In genomic region chr19:55655648-55656040, GRCh38 we compare ENCODE assay signal across 8 cellular contexts. TPM values are rescaled to one million over a fixed set of nuclear protein-coding genes. Genes with fewer than 3 reads are reported as not detected.
A peak's percentile ranks its signal among the peaks of the same experiment; 100 is the strongest.
DNase-seq lines count a peak whose midpoint lies in the region; ATAC-seq and TF ChIP-seq lines count a peak whose summit lies in the region.

No MANE protein-coding gene starts in this region.

- H3K4me3 ChIP-seq in heart left ventricle (peak overlapping the region; percentile 66 to 99 (median 95)), mesodermal cell (ENCODE audit: extremely low read depth, insufficient read depth, low read length, poor library complexity, severe bottlenecking) (peak overlapping the region; percentile 99), uterus (peak overlapping the region; percentile 80 to 95)

- TF ChIP-seq CTCF in heart left ventricle (IDR thresholded peaks at IDR 0.05), result no peak
- TF ChIP-seq CTCF in MCF 10A (IDR thresholded peaks at IDR 0.05; ENCODE audit: unreplicated experiment), result no peak
- TF ChIP-seq CTCF in uterus (IDR thresholded peaks at IDR 0.05), result no peak

- intact Hi-C loops in heart left ventricle (cut with DNase I) (loop anchor here in 1 of 10 donors (2.0 kb wide), 1 partner anchor 19 kb away; the partner anchor contains the start of gene EPN1), left cardiac atrium (cut with DNase I) (no loop called here), MCF 10A (cut with micrococcal nuclease) (no loop called here), uterus (cut with DNase I; ENCODE audit: low total_unique reads) (no loop called here)

- H3K9me3 ChIP-seq in heart left ventricle, result no peaks in the 10 kb centered on the region
- H3K9me3 ChIP-seq in mesodermal cell (ENCODE audit: control insufficient read depth, low read length), result no peaks in the 10 kb centered on the region
- H3K9me3 ChIP-seq in uterus, result no peaks in the 10 kb centered on the region

- H3K27me3 ChIP-seq in heart left ventricle (no peaks in the 10 kb centered on the region), uterus (no peaks in the 10 kb centered on the region)

- H3K4me1 Mint-ChIP-seq in MCF 10A (ENCODE audit: insufficient read depth, unreplicated experiment), result peaks cover 29% of the 10 kb centered on the region

- H3K36me3 ChIP-seq in heart left ventricle, result peaks cover 0 to 24% (median 16%) of the 10 kb centered on the region in 9 donors
- H3K36me3 ChIP-seq in mesodermal cell (ENCODE audit: control insufficient read depth, insufficient read depth, low read length), result peaks cover 54% of the 10 kb centered on the region
- no peaks in the 10 kb centered on the region for H3K36me3 ChIP-seq in uterus

- H3K4me3 Mint-ChIP-seq in MCF 10A (ENCODE audit: unreplicated experiment), result peak overlapping the region; percentile 84

- H3K27me3 Mint-ChIP-seq in MCF 10A (ENCODE audit: insufficient read depth, unreplicated experiment), result no peaks in the 10 kb centered on the region

- BruUV-seq in MCF 10A (replicated peaks; lab: Mats Ljungman, UMichigan), result TSS peak; percentile 49

- no peak for ATAC-seq in heart left ventricle
- ATAC-seq in left cardiac atrium, result no peak
- ATAC-seq in HG02970 (IDR thresholded peaks at IDR 0.05; ENCODE audit: low FRiP score, unreplicated experiment), result no peak

- H3K4me1 ChIP-seq in heart left ventricle (peaks cover 12 to 56% (median 48%) of the 10 kb centered on the region in 12 donors), mesodermal cell (ENCODE audit: control insufficient read depth, insufficient read depth, low read length, poor library complexity, severe bottlenecking) (peaks cover 31% of the 10 kb centered on the region), uterus (peaks cover 15 to 42% of the 10 kb centered on the region in 2 donors)

- DNase-seq in heart left ventricle, result no peak
- no peak for DNase-seq in left cardiac atrium
- DNase-seq in MCF 10A (ENCODE audit: unreplicated experiment), result no peak
- no peak for DNase-seq in uterus
- DNase-seq in NK-92 (lab: John Stamatoyannopoulos, UW; ENCODE audit: unreplicated experiment), result no peak
- no peak for DNase-seq in NCI-H1092 (lab: John Stamatoyannopoulos, UW)

- CTCF ChIA-PET in MCF 10A (lab: Yijun Ruan, JAX), result no interaction called here

- H3K27ac Mint-ChIP-seq in MCF 10A (ENCODE audit: low read depth, unreplicated experiment), result peak overlapping the region; percentile 98

- no peaks in the 10 kb centered on the region for H3K9me3 Mint-ChIP-seq in MCF 10A (ENCODE audit: unreplicated experiment)

- H3K27ac ChIP-seq in heart left ventricle (peak overlapping the region; percentile 94 to 100 (median 99)), mesodermal cell (ENCODE audit: low read depth, low read length, severe bottlenecking) (peak overlapping the region; percentile 100), uterus (peak overlapping the region; percentile 99 to 100)

- POLR2A ChIA-PET in MCF 10A (lab: Yijun Ruan, JAX), result interaction anchor here (1.5 to 2.9 kb wide), 5 partner anchors 16 to 56 kb away, joined by 3 to 12 read pairs (median 7); partner anchors contain the start of genes FIZ1 and ZNF524

- WGBS in heart left ventricle, 4 donors, result 0 to 3% (median 1%) methylated on average over 19 of the region's 19 CpGs
- 0 to 1% methylated on average over 12 to 15 of the region's 19 CpGs for WGBS in mesodermal cell (ENCODE audit: insufficient coverage in 2 of 2), 2 experiments

- peaks cover 21% of the 10 kb centered on the region for H3K36me3 Mint-ChIP-seq in MCF 10A (ENCODE audit: insufficient read depth, unreplicated experiment)

- TF ChIP-seq POLR2A in heart left ventricle (IDR thresholded peaks at IDR 0.05), result no peak
- no peak for TF ChIP-seq POLR2A in uterus (IDR thresholded peaks at IDR 0.05)

RNA-seq across cellular contexts. Expression of gene U2AF2, which starts 0.8 kb away (rescaled TPM):
- total RNA-seq in heart left ventricle, result 10 to 100 TPM; 39.9 to 88.1 (median 69.9) TPM
- polyA plus RNA-seq in heart left ventricle, result 100 to 1,000 TPM in 1 of 2 donors, 10 to 100 TPM in 1; 72.7 to 104 TPM
- total RNA-seq in left cardiac atrium, result 10 to 100 TPM; 82.4 to 87.5 TPM
- 220 and 280 TPM in 2 replicates for total RNA-seq in MCF 10A (2022)
- 145 TPM for polyA plus RNA-seq in mesodermal cell (2013, experiment 1 of 2)
- polyA plus RNA-seq in mesodermal cell (2013, experiment 2 of 2), result 128 TPM
- total RNA-seq in uterus, result 100 to 1,000 TPM in 1 of 4 donors, 10 to 100 TPM in 2, 1 to 10 TPM in 1; 10.0 to 165 (median 58.1) TPM

RNA-seq across cellular contexts. Expression of gene CCDC106, which starts 7.6 kb away (rescaled TPM):
- total RNA-seq in heart left ventricle (10 to 100 TPM; 11.7 to 25.8 (median 16.5) TPM), left cardiac atrium (10 to 100 TPM; 17.4 to 19.4 TPM), MCF 10A (2022) (2.3 and 2.5 TPM in 2 replicates), uterus (10 to 100 TPM in 1 of 4 donors, 1 to 10 TPM in 3; 2.9 to 25.0 (median 6.7) TPM)
- 10 to 100 TPM; 11.9 to 27.7 TPM for polyA plus RNA-seq in heart left ventricle
- polyA plus RNA-seq in mesodermal cell (2013, experiment 1 of 2), result 16.0 TPM
- 13.4 TPM for polyA plus RNA-seq in mesodermal cell (2013, experiment 2 of 2)

RNA-seq across cellular contexts. Expression of gene ZNF581, which starts 12.2 kb away (rescaled TPM):
- 10 to 100 TPM in 2 of 9 donors, 1 to 10 TPM in 7; 4.7 to 12.7 (median 7.2) TPM for total RNA-seq in heart left ventricle
- polyA plus RNA-seq in heart left ventricle, result 1 to 10 TPM; 5.5 to 9.3 TPM
- 1 to 10 TPM; 8.4 to 8.6 TPM for total RNA-seq in left cardiac atrium
- 22.3 and 25.7 TPM in 2 replicates for total RNA-seq in MCF 10A (2022)
- polyA plus RNA-seq in mesodermal cell (2013, experiment 1 of 2), result 55.6 TPM
- 47.0 TPM for polyA plus RNA-seq in mesodermal cell (2013, experiment 2 of 2)
- 10 to 100 TPM in 3 of 4 donors, 1 to 10 TPM in 1; 2.8 to 30.3 (median 12.8) TPM for total RNA-seq in uterus

RNA-seq across cellular contexts. Expression of gene ZNF580, which starts 14.8 kb away (rescaled TPM):
- total RNA-seq in heart left ventricle, result 10 to 100 TPM; 17.0 to 41.5 (median 21.2) TPM
- 10 to 100 TPM in 1 of 2 donors, 1 to 10 TPM in 1; 8.2 to 18.4 TPM for polyA plus RNA-seq in heart left ventricle
- total RNA-seq in left cardiac atrium, result 10 to 100 TPM; 17.7 to 27.7 TPM
- 38.9 and 44.9 TPM in 2 replicates for total RNA-seq in MCF 10A (2022)
- 37.5 TPM for polyA plus RNA-seq in mesodermal cell (2013, experiment 1 of 2)
- polyA plus RNA-seq in mesodermal cell (2013, experiment 2 of 2), result 29.0 TPM
- total RNA-seq in uterus, result 10 to 100 TPM in 3 of 4 donors, 1 to 10 TPM in 1; 4.8 to 69.8 (median 19.1) TPM

RNA-seq across cellular contexts. Expression of gene EPN1, which starts 19.4 kb away (rescaled TPM):
- total RNA-seq in heart left ventricle (100 to 1,000 TPM; 125 to 377 (median 189) TPM), left cardiac atrium (100 to 1,000 TPM; 148 to 165 TPM), MCF 10A (2022) (102 and 123 TPM in 2 replicates), uterus (10 to 100 TPM; 27.9 to 88.4 (median 51.7) TPM)
- polyA plus RNA-seq in heart left ventricle, result 100 to 1,000 TPM; 177 to 188 TPM
- polyA plus RNA-seq in mesodermal cell (2013, experiment 1 of 2), result 94.2 TPM
- polyA plus RNA-seq in mesodermal cell (2013, experiment 2 of 2), result 82.7 TPM
